Comparison of ENCODE assay signal across 32 cellular contexts in genomic region chr13:43728411-43728810, GRCh38. TPM values are rescaled to one million over a fixed set of nuclear protein-coding genes. Genes with fewer than 3 reads are reported as not detected.
"Had no signal": no experiment of that assay in that cellular context is flagged by ENCODE, and none has a peak within 500 bp of the region (broad histone marks: within the 10 kb centered on the region; RNA-seq: fewer than 3 reads in every experiment).

No MANE protein-coding gene starts in this region.

- H3K27me3 ChIP-seq: ascending aorta, brain microvascular endothelial cell, esophagus muscularis mucosa, gastroesophageal sphincter, neutrophil, ovary, right lobe of liver, stomach, suprapubic skin, tibial artery had no signal

- H3K4me3 ChIP-seq: ascending aorta, esophagus muscularis mucosa, gastroesophageal sphincter, lower lobe of right lung, mucosa of descending colon, ovary, right lobe of liver, stomach, suprapubic skin, tibial artery had no signal

- ATAC-seq: activated CD4-positive, CD25-positive, alpha-beta regulatory T cell treated with anti-CD3 and anti-CD28 coated beads, Interleukin-2, amount 50 U/mL, for 24 hours; gastroesophageal sphincter; left colon; lower lobe of right lung; mucosa of descending colon; right lobe of liver; stimulated activated naive B cell treated with anti-CD40 and anti-IgM and Interleukin-4, amounts not matched to agents 10 μg/mL and 1 μg/mL and 100 μg/mL, for 72 hours; T-helper 17 cell had no signal

- H3K4me1 ChIP-seq: ascending aorta, lower lobe of right lung, right lobe of liver, suprapubic skin, tibial artery had no signal

- H3K9me3 ChIP-seq: ascending aorta, esophagus muscularis mucosa, gastroesophageal sphincter, lower lobe of right lung, mucosa of descending colon, neutrophil, ovary, right lobe of liver, stomach, suprapubic skin, tibial artery had no signal

- DNase-seq: activated CD4-positive, alpha-beta T cell treated with anti-CD3 and anti-CD28 coated beads for 48 hours; activated CD4-positive, alpha-beta T cell treated with anti-CD3 and anti-CD28 coated beads, Interleukin-2, amount 50 U/mL, for 48 hours; activated CD8-positive, alpha-beta memory T cell treated with anti-CD3 and anti-CD28 coated beads for 24 hours; activated effector memory CD4-positive, alpha-beta T cell treated with anti-CD3 and anti-CD28 coated beads, Interleukin-2, amount 50 U/mL, for 16 hours; activated naive CD4-positive, alpha-beta T cell treated with anti-CD3 and anti-CD28 coated beads for 36 hours; activated naive CD8-positive, alpha-beta T cell treated with anti-CD3 and anti-CD28 coated beads for 36 hours; brain microvascular endothelial cell; central memory CD4-positive, alpha-beta T cell; effector CD4-positive, alpha-beta T cell; hippocampal formation; left colon; lower lobe of right lung; mesendoderm; mucosa of descending colon; naive B cell; nephron progenitor cell; ovary; right lobe of liver; small intestine; stimulated activated naive B cell treated with anti-CD40 and anti-IgM and Interleukin-4, amounts not matched to agents 10 μg/mL and 1 μg/mL and 100 μg/mL, for 72 hours; stomach; SW 1271; T-helper 17 cell; T1000; tibial artery; WERI-Rb-1 had no signal

- H3K36me3 ChIP-seq: ascending aorta, brain microvascular endothelial cell, esophagus muscularis mucosa, gastroesophageal sphincter, lower lobe of right lung, neutrophil, ovary, right lobe of liver, stomach, suprapubic skin, tibial artery, WERI-Rb-1 had no signal

- H3K27ac ChIP-seq: ascending aorta, brain microvascular endothelial cell, esophagus muscularis mucosa, gastroesophageal sphincter, lower lobe of right lung, neutrophil, ovary, right lobe of liver, stomach, suprapubic skin, tibial artery, WERI-Rb-1 had no signal

RNA-seq across cellular contexts. Expression of gene ENOX1, which starts 58.4 kb away (rescaled TPM):
- total RNA-seq: activated naive CD8-positive, alpha-beta T cell treated with anti-CD3 and anti-CD28 coated beads for 36 hours; T-helper 17 cell had no signal
